ENCODE assay signal across 6 cellular contexts in the genomic region with DNA sequence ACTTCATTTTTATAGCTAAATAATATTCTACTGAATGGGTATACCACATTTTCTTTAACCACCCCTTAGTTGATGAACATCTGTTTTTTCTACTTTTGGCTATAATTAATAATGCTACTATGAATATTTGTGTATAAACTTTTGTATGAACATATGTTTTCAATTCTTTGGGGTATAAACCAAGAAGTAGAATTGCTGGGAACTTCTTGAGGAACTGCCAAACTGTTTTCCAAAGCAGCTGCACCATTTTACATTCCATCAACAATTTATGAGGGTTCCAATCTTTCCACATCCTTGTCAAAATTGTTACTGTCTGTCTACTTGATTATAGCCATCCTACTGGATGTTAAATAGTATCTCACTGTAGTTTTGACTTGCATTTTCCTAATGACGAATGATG.
"Had no signal": no experiment of that assay in that cellular context is flagged by ENCODE, and none has a peak within 500 bp of the region (broad histone marks: within the 10 kb centered on the region; RNA-seq: fewer than 3 reads in every experiment).

No MANE protein-coding gene starts in this region.

- H3K4me2 ChIP-seq: GM23338, KMS-11 had no signal

- DNase-seq: H9, HCEC 1CT, KBM-7 had no signal

- H3K27ac ChIP-seq: KMS-11 had no signal

- H3K9ac ChIP-seq: KMS-11 had no signal

- H3K4me3 ChIP-seq: GM23338 had no signal

- ATAC-seq: GM23338, HepG2 had no signal

- H2AFZ ChIP-seq: GM23338 had no signal
